In genomic region chr1:209335090-209335692, GRCh38 we compare ENCODE assay signal across 7 cellular contexts.
DNase-seq lines count a peak whose midpoint lies in the region; ATAC-seq, FAIRE-seq and TF ChIP-seq lines count a peak whose summit lies in the region.

No MANE protein-coding gene starts in this region.

- H4K8ac ChIP-seq in neuronal stem cell (ENCODE audit: low read depth, low read length), result no peak overlapping the region

- intact Hi-C loops in colonic mucosa (cut with DNase I), result no loop called here

- H3K27ac ChIP-seq in colonic mucosa (no peak overlapping the region), neuronal stem cell (replicated peaks; ENCODE audit: low read length) (no peak overlapping the region)

- WGBS in neuronal stem cell (ENCODE audit: extremely low coverage in 2 of 2, insufficient read length in 2 of 2, insufficient replicate concordance in 1 of 2), 2 donors, result no CpG with 5 or more reads among the region's 3 CpGs

- no peak overlapping the region for H3K23ac ChIP-seq in neuronal stem cell (ENCODE audit: low read depth, low read length, poor library complexity)

- H2AFZ ChIP-seq in neuronal stem cell (ENCODE audit: low read length), result no peak overlapping the region

- FAIRE-seq in GM12891 (lab: Jason Lieb, UNC), result peak; percentile 94

- H3K4me2 ChIP-seq in neuronal stem cell (ENCODE audit: insufficient read depth, low read length, poor library complexity, severe bottlenecking), result no peak overlapping the region

- TF ChIP-seq POLR2A in GM12891 (IDR thresholded peaks at IDR 0.05; ENCODE audit: low read depth, low read length), result no peak

- H2BK120ac ChIP-seq in neuronal stem cell (ENCODE audit: low read depth, low read length), result no peak overlapping the region

- H3K14ac ChIP-seq in neuronal stem cell (ENCODE audit: low read length), result no peak overlapping the region

- no peak overlapping the region for H3K4ac ChIP-seq in neuronal stem cell (ENCODE audit: low read length)

- H2BK15ac ChIP-seq in neuronal stem cell (ENCODE audit: low read length), result no peak overlapping the region

- H2BK5ac ChIP-seq in neuronal stem cell (ENCODE audit: low read length), result no peak overlapping the region

- H3K27me3 ChIP-seq in colonic mucosa (no peaks in the 10 kb centered on the region), neuronal stem cell (ENCODE audit: control insufficient read depth in 3 of 3, insufficient read depth in 3 of 3, low read depth in 1 of 3, low read length in 3 of 3) (no peaks in the 10 kb centered on the region)

- peak; percentile 54 for ATAC-seq in HG02840 (IDR thresholded peaks at IDR 0.05; ENCODE audit: low FRiP score, unreplicated experiment)

- no peaks in the 10 kb centered on the region for H3K36me3 ChIP-seq in colonic mucosa
- H3K36me3 ChIP-seq in neuronal stem cell (replicated peaks in 1 of 2; ENCODE audit: control insufficient read depth in 2 of 2, insufficient read depth in 2 of 2, low read length in 2 of 2), result no peaks in the 10 kb centered on the region

- DNase-seq in COLO668 (lab: John Stamatoyannopoulos, UW; ENCODE audit: unreplicated experiment), result peak; percentile 34
- DNase-seq in GM12891 (ENCODE audit: insufficient read length, low spot score), result peak; percentile 16
- DNase-seq in NCI-H1694 (lab: John Stamatoyannopoulos, UW), result peak; percentile 27
- no peak for DNase-seq in colonic mucosa
- peak; percentile 24 for DNase-seq in neuronal stem cell (ENCODE audit: low spot score)
- DNase-seq in NOMO-1 treated with DMSO at 0.1 percent for 48 hours (lab: John Stamatoyannopoulos, UW; ENCODE audit: unreplicated experiment), result no peak

- no peak overlapping the region for H2AK5ac ChIP-seq in neuronal stem cell (ENCODE audit: low read depth, low read length)

- H4K91ac ChIP-seq in neuronal stem cell (ENCODE audit: low read depth, low read length, poor library complexity), result no peak overlapping the region

- TF ChIP-seq CTCF in colonic mucosa (IDR thresholded peaks at IDR 0.05), result peak; percentile 79

- H3K79me1 ChIP-seq in neuronal stem cell (ENCODE audit: low read depth, low read length), result no peaks in the 10 kb centered on the region

- H3K18ac ChIP-seq in neuronal stem cell (ENCODE audit: low read length), result no peak overlapping the region

- H2BK12ac ChIP-seq in neuronal stem cell (ENCODE audit: low read length), result no peak overlapping the region

- H3K4me1 ChIP-seq in colonic mucosa, result no peaks in the 10 kb centered on the region
- H3K4me1 ChIP-seq in neuronal stem cell (ENCODE audit: control insufficient read depth in 2 of 2, insufficient read depth in 1 of 2, low read depth in 1 of 2, low read length in 2 of 2), result no peaks in the 10 kb centered on the region

- H3K4me3 ChIP-seq in colonic mucosa, result no peak overlapping the region
- no peak overlapping the region for H3K4me3 ChIP-seq in neuronal stem cell (ENCODE audit: low read length in 2 of 2)

- H3K9ac ChIP-seq in colonic mucosa (ENCODE audit: low read depth in 2 of 2, low read length in 2 of 2) (no peak overlapping the region), neuronal stem cell (ENCODE audit: low read depth, low read length, poor library complexity) (no peak overlapping the region)

- H3K9me3 ChIP-seq in colonic mucosa (no peaks in the 10 kb centered on the region), neuronal stem cell (replicated peaks in 1 of 2; ENCODE audit: control insufficient read depth in 2 of 2, insufficient read depth in 1 of 2, low read depth in 1 of 2, low read length in 2 of 2) (no peaks in the 10 kb centered on the region)

TF ChIP-seq in GM12891, 5 proteins besides CTCF, POLR2A, EP300 and RAD21:
- TF ChIP-seq SPI1 (IDR thresholded peaks at IDR 0.05; ENCODE audit: low read depth, low read length), result no peak
- no peak for TF ChIP-seq POU2F2 (IDR thresholded peaks at IDR 0.05; ENCODE audit: low read depth, low read length)
- TF ChIP-seq TAF1 (IDR thresholded peaks at IDR 0.05; ENCODE audit: low read depth, low read length), result no peak
TF ChIP-seq in GM12891: peak in this region for 0.

Comparison
In these comparisons a context has a peak if more than half of its experiments do, and no peak if none do; other contexts are left out.
1. DNase-seq: peak in COLO668 (single experiment), GM12891 (single experiment), NCI-H1694 (single experiment) and neuronal stem cell (single experiment); none in colonic mucosa (single experiment) and NOMO-1 treated with DMSO at 0.1 percent for 48 hours (single experiment).